In genomic region chr12:132449565-132450390, GRCh38 we compare ENCODE assay signal across 10 cellular contexts. TPM values are rescaled to one million over a fixed set of nuclear protein-coding genes. Genes with fewer than 3 reads are reported as not detected.
DNase-seq lines count a peak whose midpoint lies in the region; ATAC-seq and TF ChIP-seq lines count a peak whose summit lies in the region.
"Had no signal": no experiment of that assay in that cellular context is flagged by ENCODE, and none has a peak within 500 bp of the region (broad histone marks: within the 10 kb centered on the region; RNA-seq: fewer than 3 reads in every experiment).

No MANE protein-coding gene starts in this region.

- peaks cover 6% of the 10 kb centered on the region for H3K36me3 Mint-ChIP-seq in T-helper 1 cell treated with Interleukin-12 subunit alpha and Interleukin-12 subunit beta and Interleukin-4 antibody, amounts not matched to agents 30 μg/mL and 1 μg/mL, for 36 hours (ENCODE audit: low read depth)
- no peaks in the 10 kb centered on the region for H3K36me3 Mint-ChIP-seq in neural crest cell (ENCODE audit: low read depth)
- H3K36me3 Mint-ChIP-seq in mesothelial cell of epicardium = no peaks in the 10 kb centered on the region
- H3K36me3 Mint-ChIP-seq: activated naive CD4-positive, alpha-beta T cell treated with anti-CD3 and anti-CD28 coated beads, Interleukin-2, amount 50 U/mL, for 24 hours had no signal

- H3K9me3 Mint-ChIP-seq in T-helper 1 cell treated with Interleukin-12 subunit alpha and Interleukin-12 subunit beta and Interleukin-4 antibody, amounts not matched to agents 30 μg/mL and 1 μg/mL, for 36 hours = no peaks in the 10 kb centered on the region
- H3K9me3 Mint-ChIP-seq in neural crest cell (no peaks in the 10 kb centered on the region), mesothelial cell of epicardium (no peaks in the 10 kb centered on the region)
- H3K9me3 Mint-ChIP-seq: activated naive CD4-positive, alpha-beta T cell treated with anti-CD3 and anti-CD28 coated beads, Interleukin-2, amount 50 U/mL, for 24 hours had no signal

- H3K27me3 Mint-ChIP-seq in T-helper 1 cell treated with Interleukin-12 subunit alpha and Interleukin-12 subunit beta and Interleukin-4 antibody, amounts not matched to agents 30 μg/mL and 1 μg/mL, for 36 hours (ENCODE audit: low read depth) = no peaks in the 10 kb centered on the region
- H3K27me3 Mint-ChIP-seq in neural crest cell (ENCODE audit: low read depth) (peaks cover 20% of the 10 kb centered on the region), mesothelial cell of epicardium (ENCODE audit: low read depth) (peaks cover 25% of the 10 kb centered on the region)
- H3K27me3 Mint-ChIP-seq: activated naive CD4-positive, alpha-beta T cell treated with anti-CD3 and anti-CD28 coated beads, Interleukin-2, amount 50 U/mL, for 24 hours had no signal

- no peak overlapping the region for H3K4me3 Mint-ChIP-seq in T-helper 1 cell treated with Interleukin-12 subunit alpha and Interleukin-12 subunit beta and Interleukin-4 antibody, amounts not matched to agents 30 μg/mL and 1 μg/mL, for 36 hours
- H3K4me3 Mint-ChIP-seq in neural crest cell (no peak overlapping the region), mesothelial cell of epicardium (no peak overlapping the region)
- H3K4me3 Mint-ChIP-seq: activated naive CD4-positive, alpha-beta T cell treated with anti-CD3 and anti-CD28 coated beads, Interleukin-2, amount 50 U/mL, for 24 hours had no signal

- peaks cover 25% of the 10 kb centered on the region for H3K4me1 Mint-ChIP-seq in T-helper 1 cell treated with Interleukin-12 subunit alpha and Interleukin-12 subunit beta and Interleukin-4 antibody, amounts not matched to agents 30 μg/mL and 1 μg/mL, for 36 hours (ENCODE audit: low read depth)
- H3K4me1 Mint-ChIP-seq in neural crest cell = peaks cover 11% of the 10 kb centered on the region
- H3K4me1 Mint-ChIP-seq in mesothelial cell of epicardium = peaks cover 17% of the 10 kb centered on the region

- DNase-seq in T-helper 1 cell (no peak), neural crest cell (ENCODE audit: low read depth, low spot score) (no peak), OCI-M2 (lab: John Stamatoyannopoulos, UW; ENCODE audit: unreplicated experiment) (no peak), mesothelial cell of epicardium (ENCODE audit: low spot score in 2 of 2, unreplicated experiment in 2 of 2) (no peak), NCI-H748 (lab: John Stamatoyannopoulos, UW; ENCODE audit: unreplicated experiment) (no peak)
- DNase-seq: SK-N-SH had no signal

- ATAC-seq in GM21717 (IDR thresholded peaks at IDR 0.05; ENCODE audit: unreplicated experiment) (peak; percentile 48), HG03520 (IDR thresholded peaks at IDR 0.05; ENCODE audit: unreplicated experiment) (peak; percentile 71)

- peak overlapping the region; percentile 39 for H3K27ac Mint-ChIP-seq in T-helper 1 cell treated with Interleukin-12 subunit alpha and Interleukin-12 subunit beta and Interleukin-4 antibody, amounts not matched to agents 30 μg/mL and 1 μg/mL, for 36 hours
- H3K27ac Mint-ChIP-seq in neural crest cell (ENCODE audit: unreplicated experiment) = peak overlapping the region; percentile 35
- no peak overlapping the region for H3K27ac Mint-ChIP-seq in mesothelial cell of epicardium
- H3K27ac Mint-ChIP-seq: activated naive CD4-positive, alpha-beta T cell treated with anti-CD3 and anti-CD28 coated beads, Interleukin-2, amount 50 U/mL, for 24 hours had no signal

- TF ChIP-seq CTCF in neural crest cell (conservative IDR thresholded peaks at IDR 0.05) (no peak), mesothelial cell of epicardium (IDR thresholded peaks at IDR 0.05; ENCODE audit: unreplicated experiment) (no peak)

RNA-seq across cellular contexts. Expression of gene FBRSL1, which starts 40.2 kb away (rescaled TPM):
- total RNA-seq in neural crest cell = 118 and 121 TPM in 2 replicates
- 109 to 119 TPM (median 115 TPM) in 3 replicates for total RNA-seq in mesothelial cell of epicardium
